ENCODE assay signal across 2 cellular contexts in genomic region chr2:55898641-55899040, GRCh38.
TF ChIP-seq lines count a peak whose summit lies in the region.

No MANE protein-coding gene starts in this region.

TF ChIP-seq in HEK293T, 16 proteins besides CTCF, POLR2A, EP300 and RAD21 (continued from another document):
- peak; percentile 2; the same call in 1 of the 2 replicates for TF ChIP-seq PKNOX1 (IDR thresholded peaks at IDR 0.05)

TF ChIP-seq in IMR-90, 13 proteins besides CTCF, POLR2A, EP300 and RAD21 (continued from another document):
- TF ChIP-seq RCOR1 (IDR thresholded peaks at IDR 0.05; ENCODE audit: insufficient replicate concordance, low read length) (no peak), BHLHE40 (IDR thresholded peaks at IDR 0.05; ENCODE audit: low read depth, low read length) (no peak), USF2 (IDR thresholded peaks at IDR 0.05; ENCODE audit: low read depth, low read length) (no peak), CHD1 (IDR thresholded peaks at IDR 0.05; ENCODE audit: low read depth, low read length) (no peak), MAFK (IDR thresholded peaks at IDR 0.05; ENCODE audit: low read depth, low read length) (no peak), NFE2L2 (IDR thresholded peaks at IDR 0.05; ENCODE audit: low read depth, low read length) (no peak), CEBPB (IDR thresholded peaks at IDR 0.05; ENCODE audit: low read depth, low read length) (no peak)
